In the genomic region with DNA sequence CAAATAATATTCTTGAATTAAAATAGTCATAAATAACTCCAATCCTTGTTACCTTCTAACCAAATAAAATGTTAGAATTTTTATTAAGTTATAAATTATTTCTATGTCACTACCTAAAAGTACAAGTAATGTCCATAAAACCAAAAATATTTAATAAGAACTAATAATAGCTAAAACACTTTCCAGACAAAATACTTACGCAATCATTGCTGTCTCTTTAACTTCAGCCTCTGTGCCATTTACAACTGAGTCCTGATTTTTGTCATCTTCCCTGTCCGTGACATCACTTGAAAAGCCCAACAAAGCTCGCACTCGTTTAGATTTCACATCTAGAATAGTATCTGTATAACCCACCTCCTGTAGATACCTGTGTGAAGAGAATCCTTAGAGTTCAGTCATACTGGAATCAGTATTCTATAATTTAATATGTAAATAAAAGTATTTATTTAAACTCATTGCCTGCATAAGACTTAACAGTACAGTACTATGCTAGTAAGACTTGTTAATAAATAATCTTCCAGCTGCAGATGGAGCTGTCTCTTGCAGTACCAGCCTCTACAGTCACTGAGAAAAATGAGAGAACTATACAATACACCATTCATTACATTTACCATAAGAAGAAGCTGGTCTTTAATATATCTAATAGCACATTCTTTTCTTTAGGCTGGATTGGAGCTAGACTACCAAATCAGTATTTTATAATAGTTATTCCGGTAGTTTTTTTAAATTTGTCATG, we compare ENCODE assay signal across 18 cellular contexts.
DNase-seq lines count a peak whose midpoint lies in the region; ATAC-seq and TF ChIP-seq lines count a peak whose summit lies in the region.
"Had no signal": no experiment of that assay in that cellular context is flagged by ENCODE, and none has a peak within 500 bp of the region (broad histone marks: within the 10 kb centered on the region; RNA-seq: fewer than 3 reads in every experiment).

No MANE protein-coding gene starts in this region.

- ATAC-seq in Right ventricle myocardium superior (ENCODE audit: poor library complexity) (peak; percentile 39), HG03135 (IDR thresholded peaks at IDR 0.05; ENCODE audit: unreplicated experiment) (no peak), HG02840 (IDR thresholded peaks at IDR 0.05; ENCODE audit: low FRiP score, unreplicated experiment) (no peak), HG03280 (IDR thresholded peaks at IDR 0.05; ENCODE audit: unreplicated experiment) (no peak)

- H3K4me3 ChIP-seq in right atrium auricular region: no peak overlapping the region
- H3K4me3 ChIP-seq: HAP-1 had no signal

- intact Hi-C loops in Right ventricle myocardium superior (cut with DNase I): no loop called here

- no peaks in the 10 kb centered on the region for H3K27me3 ChIP-seq in right atrium auricular region

- no peaks in the 10 kb centered on the region for H3K4me1 ChIP-seq in right atrium auricular region

- DNase-seq in Right ventricle myocardium superior (no peak), right atrium auricular region (ENCODE audit: low spot score) (no peak), caudate nucleus (lab: John Stamatoyannopoulos, UW) (peak in 2 of 61 donors; percentile 27 to 37), kidney glomerular epithelial cell (lab: John Stamatoyannopoulos, UW) (peak; percentile 47), substantia nigra (lab: John Stamatoyannopoulos, UW) (peak in 1 of 49 donors; percentile 1)
- DNase-seq: 8988T; DMS79; KBM-7; NCI-H146; NCI-H2107; NCI-H69; NK-92 treated with Interleukin-12 subunit alpha and Interleukin-12 subunit beta, amount 100 ng/mL, for 24 hours; OCI-M1 had no signal

- H3K36me3 ChIP-seq in right atrium auricular region: peaks cover 6% of the 10 kb centered on the region
- H3K36me3 ChIP-seq: HAP-1 had no signal

- H3K27ac ChIP-seq in right atrium auricular region (no peak overlapping the region), caudate nucleus (ENCODE audit: low read depth, low read length) (peak overlapping the region; percentile 65), substantia nigra (ENCODE audit: low read depth, low read length, poor library complexity, severe bottlenecking) (peak overlapping the region; percentile 82)
- H3K27ac ChIP-seq: RWPE1 had no signal

- no peaks in the 10 kb centered on the region for H3K9me3 ChIP-seq in right atrium auricular region
- H3K9me3 ChIP-seq: HAP-1 had no signal

- peak in 1 of 2 donors; percentile 30 for TF ChIP-seq CTCF in right atrium auricular region (IDR thresholded peaks at IDR 0.05)

Comparison
In these comparisons a context has a peak if more than half of its experiments do, and no peak if none do; other contexts are left out.
1. H3K27ac ChIP-seq: peak in caudate nucleus (single experiment) and substantia nigra (single experiment); none in right atrium auricular region (0 of 2).